In genomic region chr21:45040114-45040715, GRCh38 we compare ENCODE assay signal across 24 cellular contexts. TPM values are rescaled to one million over a fixed set of nuclear protein-coding genes. Genes with fewer than 3 reads are reported as not detected.
DNase-seq lines count a peak whose midpoint lies in the region; FAIRE-seq and TF ChIP-seq lines count a peak whose summit lies in the region.
"Had no signal": no experiment of that assay in that cellular context is flagged by ENCODE, and none has a peak within 500 bp of the region (broad histone marks: within the 10 kb centered on the region; RNA-seq: fewer than 3 reads in every experiment).

No MANE protein-coding gene starts in this region.

- TF ChIP-seq EP300 in sigmoid colon (IDR thresholded peaks at IDR 0.05) (no peak), transverse colon (IDR thresholded peaks at IDR 0.05; ENCODE audit: low read depth) (no peak)

- intact Hi-C loops in sigmoid colon (cut with DNase I) = no loop called here
- intact Hi-C loops in transverse colon (cut with DNase I; ENCODE audit: low total_unique reads) = no loop called here

- H4K20me1 ChIP-seq in fibroblast of lung (ENCODE audit: control insufficient read depth, extremely low read depth, insufficient read depth, low read length) = no peaks in the 10 kb centered on the region

- no peak for FAIRE-seq in frontal cortex (lab: Jason Lieb, UNC)
- FAIRE-seq: GM18507, H1 had no signal

- no peak for TF ChIP-seq POLR2A in sigmoid colon (IDR thresholded peaks at IDR 0.05)
- no peak for TF ChIP-seq POLR2A in transverse colon (IDR thresholded peaks at IDR 0.05)

- H3K4me2 ChIP-seq in fibroblast of lung (ENCODE audit: extremely low read depth, insufficient read depth, low read length) = no peak overlapping the region

- H3K27me3 ChIP-seq in fibroblast of lung (ENCODE audit: control insufficient read depth, insufficient read depth, low read length) = peaks cover 3% of the 10 kb centered on the region
- H3K27me3 ChIP-seq in sigmoid colon = no peaks in the 10 kb centered on the region
- no peaks in the 10 kb centered on the region for H3K27me3 ChIP-seq in transverse colon

- DNase-seq in RWPE1 (ENCODE audit: low spot score) (no peak), fibroblast of lung (ENCODE audit: low read depth in 2 of 2) (no peak), sigmoid colon (peak; percentile 63), transverse colon (no peak), ecto neural progenitor cell (ENCODE audit: low spot score) (no peak), frontal cortex (ENCODE audit: low spot score in 2 of 2) (no peak), epidermal melanocyte (ENCODE audit: insufficient read length, low spot score) (no peak)
- DNase-seq in stimulated activated CD4-positive, alpha-beta T cell treated with anti-CD3 and anti-CD28 coated beads, Interleukin-12 subunit alpha, Interleukin-12 subunit beta, amount 100 ng/mL, for 4 hours = no peak
- DNase-seq: activated CD4-positive, alpha-beta T cell treated with anti-CD3 and anti-CD28 coated beads for 48 hours; activated gamma-delta T cell treated with Interleukin-2 at 50 U/mL for 16 hours; AML-193; amygdala; effector memory CD8-positive, alpha-beta T cell; hippocampal formation; islet precursor cell; Kasumi-1; naive B cell; NCI-H1092; NCI-H2081; NCI-H510A treated with DMSO at 0.1 percent for 48 hours; stimulated activated CD8-positive, alpha-beta memory T cell treated with anti-CD3 and anti-CD28 coated beads, Interleukin-4, amount 100 ng/mL, for 48 hours; trophoblast cell had no signal

- H3K4me3 ChIP-seq in fibroblast of lung (replicated peaks in 1 of 4; ENCODE audit: control extremely low read depth in 1 of 4, insufficient read depth in 1 of 4, low read depth in 3 of 4, low read length in 4 of 4) (no peak overlapping the region), sigmoid colon (no peak overlapping the region), transverse colon (no peak overlapping the region)

- no peaks in the 10 kb centered on the region for H3K79me2 ChIP-seq in fibroblast of lung (ENCODE audit: control insufficient read depth, insufficient read depth, low read length)

- H3K27ac ChIP-seq in RWPE1 (peak overlapping the region; percentile 65), fibroblast of lung (ENCODE audit: insufficient read depth, low read length) (peak overlapping the region; percentile 55), sigmoid colon (peak overlapping the region in 3 of 4 donors; percentile 50 to 74 (median 62)), transverse colon (peak overlapping the region; percentile 39 to 69 (median 58))

- no peaks in the 10 kb centered on the region for H3K36me3 ChIP-seq in fibroblast of lung (ENCODE audit: control insufficient read depth, insufficient read depth, low read length)
- H3K36me3 ChIP-seq in sigmoid colon = no peaks in the 10 kb centered on the region
- H3K36me3 ChIP-seq in transverse colon = no peaks in the 10 kb centered on the region

- TF ChIP-seq CTCF in RWPE1 (conservative IDR thresholded peaks at IDR 0.05; ENCODE audit: low read depth) (no peak), fibroblast of lung (conservative IDR thresholded peaks at IDR 0.05 in 1 of 2, IDR thresholded peaks at IDR 0.05 in 1 of 2; ENCODE audit: low read depth in 1 of 2, low read length in 2 of 2) (no peak), sigmoid colon (IDR thresholded peaks at IDR 0.05) (no peak), transverse colon (IDR thresholded peaks at IDR 0.05) (no peak)

- in situ Hi-C loops in transverse colon (cut with MboI; ENCODE audit: low pct_ligation_motif_present in 1 of 4, low pct_unique_long_range_greater_than_20kb in 1 of 4, low sequenced_read_pairs in 3 of 4) = no loop called here

- WGBS in sigmoid colon, 2 donors = 75 to 87% methylated on average over 9 of the region's 9 CpGs
- WGBS in transverse colon (ENCODE audit: low coverage in 1 of 2), 2 donors = 92% methylated on average over 8 of the region's 9 CpGs; no CpG with 5 or more reads in 1 of the 2 donors

- CTCF ChIA-PET in RWPE1 (lab: Yijun Ruan, JAX) = no interaction called here

- POLR2A ChIA-PET in RWPE1 (lab: Yijun Ruan, JAX; ENCODE audit: low non-redundant PET) = no interaction called here

- peaks cover 12% of the 10 kb centered on the region for H3K4me1 ChIP-seq in fibroblast of lung (ENCODE audit: control insufficient read depth, extremely low read depth, insufficient read depth, low read length)
- peaks cover 0 to 16% (median 12%) of the 10 kb centered on the region in 4 donors for H3K4me1 ChIP-seq in sigmoid colon
- peaks cover 4 to 8% (median 6%) of the 10 kb centered on the region in 4 donors for H3K4me1 ChIP-seq in transverse colon

- H3K9ac ChIP-seq in fibroblast of lung (ENCODE audit: insufficient read depth, low read length) = no peak overlapping the region

- H2AFZ ChIP-seq in fibroblast of lung (ENCODE audit: low read length) = no peak overlapping the region

- H3K9me3 ChIP-seq in fibroblast of lung (ENCODE audit: control insufficient read depth, insufficient read depth, low read depth, low read length) (no peaks in the 10 kb centered on the region), sigmoid colon (peaks cover 0 to 11% (median 3%) of the 10 kb centered on the region in 4 donors), transverse colon (peaks cover 0 to 10% of the 10 kb centered on the region in 2 donors)

RNA-seq across cellular contexts. Expression of gene ADARB1, which starts 34.2 kb away (rescaled TPM):
- total RNA-seq in fibroblast of lung (22.9 and 25.3 TPM in 2 replicates), sigmoid colon (100 to 1,000 TPM in 1 of 4 donors, 10 to 100 TPM in 3; 41.3 to 102 (median 71.0) TPM), transverse colon (10 to 100 TPM in 3 of 4 donors, 1 to 10 TPM in 1; 6.8 to 32.2 (median 17.3) TPM), frontal cortex (19.2 TPM)
- polyA plus RNA-seq in fibroblast of lung (10.1 and 20.2 TPM in 2 replicates), sigmoid colon (1 to 10 TPM in 2 of 3 donors, under 1 TPM in 1; 0.92 to 7.5 (median 2.4) TPM)
- 12.0 and 30.4 TPM in 2 replicates for polyA plus RNA-seq in fibroblast of lung (2012)
- 31.2 and 60.6 TPM in 2 replicates for polyA minus RNA-seq in fibroblast of lung (ENCODE audit: low replicate concordance)
